8 cellular contexts compared by ENCODE assay signal in genomic region chr3:11718582-11719405, GRCh38.
DNase-seq lines count a peak whose midpoint lies in the region; ATAC-seq, FAIRE-seq and TF ChIP-seq lines count a peak whose summit lies in the region.

No MANE protein-coding gene starts in this region.

- peak overlapping the region; percentile 87 for H3K27ac ChIP-seq in parathyroid adenoma

- H3K27ac Mint-ChIP-seq in activated naive CD4-positive, alpha-beta T cell treated with anti-CD3 and anti-CD28 coated beads, Interleukin-2, amount 50 U/mL, for 72 hours = peak overlapping the region; percentile 82 to 92

- H3K4me3 ChIP-seq in AG09309 (ENCODE audit: control insufficient read depth, low read depth, low read length) = peak overlapping the region; percentile 68
- H3K4me3 ChIP-seq in parathyroid adenoma (ENCODE audit: low read depth, low read length) = peak overlapping the region; percentile 63

- intact Hi-C loops in head of caudate nucleus (cut with DNase I) = no loop called here

- H3K79me2 ChIP-seq in parathyroid adenoma = peaks cover 13% of the 10 kb centered on the region

- H3K9me3 ChIP-seq in parathyroid adenoma (ENCODE audit: control insufficient read depth, low read length) = no peaks in the 10 kb centered on the region

- H3K4me1 ChIP-seq in parathyroid adenoma = peaks cover 3% of the 10 kb centered on the region

- DNase-seq in AG09309 (ENCODE audit: low read depth) (no peak), RCC 7860 (ENCODE audit: low spot score) (peak; percentile 21), head of caudate nucleus (peak in 40 of 42 donors; percentile 11 to 71 (median 38)), HPDE6-E6E7 (ENCODE audit: extremely low spot score) (no peak)
- DNase-seq in activated naive CD4-positive, alpha-beta T cell treated with anti-CD3 and anti-CD28 coated beads, Interleukin-2, amount 50 U/mL, for 72 hours (ENCODE audit: low spot score in 2 of 2) = peak; percentile 48 to 59

- no peak for TF ChIP-seq CTCF in AG09309 (IDR thresholded peaks at IDR 0.05; ENCODE audit: control insufficient read depth, insufficient read depth, low read depth, low read length, missing control alignments)
- no peak for TF ChIP-seq CTCF in parathyroid adenoma (IDR thresholded peaks at IDR 0.05)

- H3K27me3 ChIP-seq in parathyroid adenoma (ENCODE audit: control insufficient read depth, insufficient read depth, low read length) = no peaks in the 10 kb centered on the region

- ATAC-seq in GM18867 (IDR thresholded peaks at IDR 0.05; ENCODE audit: unreplicated experiment) (peak; percentile 20), HG03095 (IDR thresholded peaks at IDR 0.05; ENCODE audit: unreplicated experiment) (peak; percentile 27)
- ATAC-seq in activated naive CD4-positive, alpha-beta T cell treated with anti-CD3 and anti-CD28 coated beads, Interleukin-2, amount 50 U/mL, for 72 hours = peak; percentile 44 to 61

- H3K4me2 ChIP-seq in parathyroid adenoma (ENCODE audit: low read length) = peak overlapping the region; percentile 81

- H3K36me3 Mint-ChIP-seq in activated naive CD4-positive, alpha-beta T cell treated with anti-CD3 and anti-CD28 coated beads, Interleukin-2, amount 50 U/mL, for 72 hours = no peaks in the 10 kb centered on the region

- H2AFZ ChIP-seq in parathyroid adenoma = peak overlapping the region; percentile 88

- H3K36me3 ChIP-seq in parathyroid adenoma (ENCODE audit: control insufficient read depth, insufficient read depth, low read length) = no peaks in the 10 kb centered on the region

- no peak for FAIRE-seq in RCC 7860 (lab: Jason Lieb, UNC)

- H3K9ac ChIP-seq in parathyroid adenoma = peak overlapping the region; percentile 41

- no peaks in the 10 kb centered on the region for H3K9me3 Mint-ChIP-seq in activated naive CD4-positive, alpha-beta T cell treated with anti-CD3 and anti-CD28 coated beads, Interleukin-2, amount 50 U/mL, for 72 hours

Comparison
In these comparisons a context has a peak if more than half of its experiments do, and no peak if none do; other contexts are left out.
1. DNase-seq: peak in RCC 7860 (single experiment), activated naive CD4-positive, alpha-beta T cell treated with anti-CD3 and anti-CD28 coated beads, Interleukin-2, amount 50 U/mL, for 72 hours (2 of 2) and head of caudate nucleus (40 of 42); none in AG09309 (single experiment) and HPDE6-E6E7 (single experiment).
2. Peak in every context shown above with its lines, with median percentiles within 50 percentile points of each other: ATAC-seq.